Comparison of ENCODE assay signal across 10 cellular contexts in the genomic region with DNA sequence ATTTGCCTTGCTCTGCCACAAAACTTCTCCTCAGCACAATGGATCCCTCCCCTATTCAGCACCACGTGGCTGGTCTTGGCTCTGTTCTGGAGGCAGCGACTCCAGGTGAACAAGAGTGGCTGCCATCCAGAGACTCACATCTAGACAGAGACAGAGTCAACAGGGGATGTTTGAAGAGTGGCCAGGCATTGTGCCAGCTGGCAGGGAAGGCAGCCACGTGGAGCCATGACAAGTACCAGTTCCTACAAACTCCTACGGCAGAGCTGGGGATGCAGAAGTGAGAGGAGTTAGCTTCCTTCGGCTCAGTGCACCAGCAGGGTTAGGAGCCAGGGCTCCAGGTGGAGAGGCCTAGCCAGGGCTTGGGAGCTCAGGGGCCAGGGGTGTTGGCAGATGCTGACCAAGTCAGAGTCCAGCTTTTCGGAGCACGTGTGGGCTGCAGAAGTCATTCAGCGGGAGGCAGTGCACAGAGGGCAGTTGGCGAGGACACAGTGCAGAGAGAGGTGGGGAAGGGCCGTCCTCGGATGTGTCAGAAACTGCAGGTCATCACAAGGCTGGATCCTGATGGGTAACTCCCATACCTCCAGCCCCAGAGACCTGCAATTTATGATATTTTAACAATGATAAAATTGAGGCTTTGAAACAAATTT.
DNase-seq lines count a peak whose midpoint lies in the region; ATAC-seq and TF ChIP-seq lines count a peak whose summit lies in the region.
"Had no signal": no experiment of that assay in that cellular context is flagged by ENCODE, and none has a peak within 500 bp of the region (broad histone marks: within the 10 kb centered on the region; RNA-seq: fewer than 3 reads in every experiment).

No MANE protein-coding gene starts in this region.

- H3K36me3 ChIP-seq in right atrium auricular region = no peaks in the 10 kb centered on the region

- H3K4me1 ChIP-seq in right atrium auricular region (peaks cover 0 to 17% of the 10 kb centered on the region in 2 donors), foreskin keratinocyte (no peaks in the 10 kb centered on the region)

- H3K27me3 ChIP-seq in right atrium auricular region (no peaks in the 10 kb centered on the region), foreskin keratinocyte (no peaks in the 10 kb centered on the region)

- intact Hi-C loops in Right ventricle myocardium superior (cut with DNase I) = no loop called here
- intact Hi-C loops in left colon (cut with DNase I, micrococcal nuclease) = no loop called here

- DNase-seq in Right ventricle myocardium superior (peak; percentile 79), right atrium auricular region (ENCODE audit: low spot score) (no peak), astrocyte of the cerebellum (ENCODE audit: low read depth) (peak; percentile 11), left colon (peak; percentile 88 to 89), foreskin keratinocyte (no peak), progenitor cell of endocrine pancreas (ENCODE audit: low spot score, unreplicated experiment) (no peak)
- DNase-seq: NCI-H187 treated with DMSO at 0.1 percent for 48 hours; stimulated activated naive CD4-positive, alpha-beta T cell had no signal

- peaks cover 44% of the 10 kb centered on the region for H3K27me3 Mint-ChIP-seq in progenitor cell of endocrine pancreas

- ATAC-seq in Right ventricle myocardium superior (ENCODE audit: poor library complexity) = peak; percentile 84
- peak; percentile 91 for ATAC-seq in left colon
- ATAC-seq in HG03565 (IDR thresholded peaks at IDR 0.05; ENCODE audit: unreplicated experiment) = no peak
- ATAC-seq in foreskin keratinocyte = no peak
- no peak for ATAC-seq in HG03354 (IDR thresholded peaks at IDR 0.05; ENCODE audit: poor library complexity, severe bottlenecking, unreplicated experiment)

- peaks cover 3% of the 10 kb centered on the region for H3K9me3 Mint-ChIP-seq in progenitor cell of endocrine pancreas (ENCODE audit: low read depth)

- H3K27ac ChIP-seq in right atrium auricular region (no peak overlapping the region), foreskin keratinocyte (no peak overlapping the region)

- H3K4me3 Mint-ChIP-seq in progenitor cell of endocrine pancreas (ENCODE audit: low read depth) = no peak overlapping the region

- TF ChIP-seq CTCF in right atrium auricular region (IDR thresholded peaks at IDR 0.05) (no peak), astrocyte of the cerebellum (IDR thresholded peaks at IDR 0.05; ENCODE audit: low read depth, low read length, missing control alignments) (no peak), foreskin keratinocyte (conservative IDR thresholded peaks at IDR 0.05) (no peak), progenitor cell of endocrine pancreas (IDR thresholded peaks at IDR 0.05; ENCODE audit: unreplicated experiment) (no peak)

- no peaks in the 10 kb centered on the region for H3K9me3 ChIP-seq in right atrium auricular region

- H3K4me3 ChIP-seq in right atrium auricular region = no peak overlapping the region
- no peak overlapping the region for H3K4me3 ChIP-seq in astrocyte of the cerebellum (ENCODE audit: low read depth, low read length)

- no peaks in the 10 kb centered on the region for H3K4me1 Mint-ChIP-seq in progenitor cell of endocrine pancreas (ENCODE audit: low read depth)

- in situ Hi-C loops in astrocyte of the cerebellum (cut with HindIII; ENCODE audit: low sequenced_read_pairs) = loop anchor here (5.0 kb wide), 1 partner anchor 47 kb away; no protein-coding TSS in a partner anchor

- H3K27ac Mint-ChIP-seq in progenitor cell of endocrine pancreas = no peak overlapping the region

- H3K36me3 Mint-ChIP-seq in progenitor cell of endocrine pancreas (ENCODE audit: insufficient read depth) = no peaks in the 10 kb centered on the region

Comparison
In these comparisons a context has a peak if more than half of its experiments do, and no peak if none do; other contexts are left out.
1. DNase-seq: peak in Right ventricle myocardium superior (single experiment), astrocyte of the cerebellum (single experiment) and left colon (2 of 2); none in right atrium auricular region (single experiment), foreskin keratinocyte (0 of 2) and progenitor cell of endocrine pancreas (single experiment).
2. ATAC-seq: peak in Right ventricle myocardium superior (single experiment) and left colon (single experiment); none in HG03565 (single experiment), foreskin keratinocyte (single experiment) and HG03354 (single experiment).